Comparison of ENCODE assay signal across 8 cellular contexts in the genomic region with DNA sequence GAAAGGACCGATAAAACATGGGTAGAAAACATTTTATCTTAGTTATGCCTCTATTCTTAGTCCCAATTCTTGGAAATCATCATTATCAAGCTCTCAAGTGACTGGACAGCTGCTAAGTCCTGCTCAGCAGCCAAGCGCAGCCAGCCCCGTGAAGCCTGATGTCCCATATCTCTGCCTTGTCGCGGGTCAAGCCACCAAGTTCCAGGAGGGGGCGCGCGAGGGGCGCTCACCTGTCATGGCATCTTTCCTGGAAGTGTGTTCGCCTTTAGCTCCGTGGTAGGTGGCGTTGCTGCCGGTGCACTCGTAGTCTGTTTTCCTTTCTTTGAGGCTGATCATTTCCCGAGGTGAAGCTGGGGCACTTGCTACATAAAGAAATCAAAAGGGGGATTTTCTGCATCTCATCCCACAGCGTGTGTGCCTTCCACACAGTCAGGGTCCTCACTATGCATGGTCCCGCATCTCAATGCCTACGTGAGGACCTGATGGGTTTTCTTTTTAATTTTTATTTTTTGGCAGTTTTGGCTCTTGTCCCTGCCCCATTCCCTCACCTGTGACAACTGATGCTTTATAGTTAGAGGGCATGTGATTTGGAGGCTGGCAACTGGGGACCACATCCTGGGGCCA.
A peak's percentile ranks its signal among the peaks of the same experiment; 100 is the strongest.
DNase-seq lines count a peak whose midpoint lies in the region; ATAC-seq and TF ChIP-seq lines count a peak whose summit lies in the region.

No MANE protein-coding gene starts in this region.

- H3K27ac ChIP-seq in RWPE2 (ENCODE audit: poor library complexity, severe bottlenecking) (no peak overlapping the region), spleen (no peak overlapping the region)

- peak; percentile 77 for TF ChIP-seq CTCF in RWPE2 (IDR thresholded peaks at IDR 0.05; ENCODE audit: poor library complexity, severe bottlenecking)
- TF ChIP-seq CTCF in spleen (IDR thresholded peaks at IDR 0.05 in 8 of 11, conservative IDR thresholded peaks at IDR 0.05 in 3 of 11): peak; percentile 12 to 76 (median 57)

- H3K27me3 ChIP-seq in RWPE2 (ENCODE audit: insufficient read depth, poor library complexity, severe bottlenecking) (peaks cover 50% of the 10 kb centered on the region), spleen (replicated peaks in 1 of 7) (peaks cover 0 to 27% (median 5%) of the 10 kb centered on the region in 7 donors)

- intact Hi-C loops in left ventricle myocardium superior (cut with micrococcal nuclease) (no loop called here), spleen (cut with DNase I; ENCODE audit: low total_unique reads) (no loop called here)

- H3K36me3 ChIP-seq in RWPE2 (ENCODE audit: low read depth) (no peaks in the 10 kb centered on the region), spleen (no peaks in the 10 kb centered on the region)

- H3K4me1 ChIP-seq in RWPE2 (ENCODE audit: insufficient read depth, poor library complexity, severe bottlenecking): no peaks in the 10 kb centered on the region
- peaks cover 0 to 9% (median 3%) of the 10 kb centered on the region in 6 donors for H3K4me1 ChIP-seq in spleen

- WGBS in spleen, 5 donors: 10 to 24% (median 13%) methylated on average over 18 of the region's 18 CpGs

- ATAC-seq in GM19455 (IDR thresholded peaks at IDR 0.05; ENCODE audit: unreplicated experiment) (peak; percentile 87), HG03469 (IDR thresholded peaks at IDR 0.05; ENCODE audit: unreplicated experiment) (peak; percentile 71), RWPE2 (ENCODE audit: low read depth) (peak; percentile 68; the same call in 1 of the 3 replicates), left ventricle myocardium superior (peak; percentile 88)

- H3K9me3 ChIP-seq in RWPE2 (ENCODE audit: severe bottlenecking): no peaks in the 10 kb centered on the region
- no peaks in the 10 kb centered on the region for H3K9me3 ChIP-seq in spleen

- TF ChIP-seq POLR2A in spleen (IDR thresholded peaks at IDR 0.05): no peak

- H3K4me3 ChIP-seq in RWPE2 (ENCODE audit: severe bottlenecking): no peak overlapping the region
- no peak overlapping the region for H3K4me3 ChIP-seq in spleen

- DNase-seq in Caki2 (ENCODE audit: low read depth) (peak; percentile 38), RWPE2 (ENCODE audit: low spot score) (no peak), left ventricle myocardium superior (peak; percentile 87), spleen (peak; percentile 82), NCI-H446 treated with DMSO at 0.1 percent for 48 hours (lab: John Stamatoyannopoulos, UW) (no peak)
- peak; percentile 13 to 43 (median 30) for DNase-seq in activated naive CD4-positive, alpha-beta T cell (lab: John Stamatoyannopoulos, UW)

- in situ Hi-C loops in Caki2 (cut with HindIII; ENCODE audit: low pct_unique_long_range_greater_than_20kb, low sequenced_read_pairs): no loop called here

Comparison
In these comparisons a context has a peak if more than half of its experiments do, and no peak if none do; other contexts are left out.
1. DNase-seq: peak in Caki2 (single experiment), activated naive CD4-positive, alpha-beta T cell (4 of 4), left ventricle myocardium superior (single experiment) and spleen (single experiment); none in RWPE2 (single experiment) and NCI-H446 treated with DMSO at 0.1 percent for 48 hours (single experiment).
2. Peak in every context shown above with its lines, with median percentiles within 50 percentile points of each other: ATAC-seq.